ENCODE assay signal across 8 cellular contexts in the genomic region with DNA sequence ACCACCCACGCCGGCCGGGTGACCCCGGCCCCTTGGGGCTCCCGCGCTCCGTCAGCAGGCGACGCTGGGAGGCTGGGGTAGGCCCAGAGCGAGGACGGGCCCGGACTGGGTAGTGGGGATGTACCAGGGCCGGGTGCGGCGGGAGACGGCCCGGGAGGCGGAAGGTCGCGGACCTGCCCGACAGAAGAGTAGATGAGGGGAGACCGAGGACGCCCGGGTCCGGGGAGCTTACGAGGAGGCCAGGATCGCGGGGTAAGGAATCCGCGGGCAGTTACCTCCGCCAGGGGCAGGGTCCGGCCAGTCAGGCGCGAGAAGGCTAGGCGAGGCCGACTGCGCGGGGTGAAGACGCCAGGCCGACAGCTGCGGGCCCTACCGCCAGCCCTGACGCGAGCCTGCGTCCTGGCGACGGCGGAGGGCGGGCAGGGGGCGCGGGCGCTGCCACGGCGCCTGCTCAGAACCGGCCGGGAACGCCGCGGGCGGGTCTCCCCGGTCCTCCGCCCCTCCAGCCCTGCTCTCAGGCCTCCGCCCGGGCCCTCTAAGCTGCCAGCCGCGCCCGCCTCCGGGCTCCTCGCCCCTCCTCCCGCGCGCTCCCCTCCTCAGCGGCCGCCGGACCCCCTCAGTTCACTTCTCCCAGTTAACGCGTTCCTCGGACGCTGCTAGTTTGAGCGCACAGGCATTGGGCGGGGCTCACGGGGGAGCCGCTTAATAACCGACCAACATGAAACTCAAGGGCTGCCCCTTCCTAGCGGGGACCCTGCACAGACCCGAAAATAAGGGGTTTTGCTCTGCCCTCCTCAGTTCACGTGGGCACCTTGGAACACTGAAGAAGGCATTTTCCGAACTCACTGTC. TPM values are rescaled to one million over a fixed set of nuclear protein-coding genes. Genes with fewer than 3 reads are reported as not detected.
DNase-seq lines count a peak whose midpoint lies in the region; ATAC-seq and TF ChIP-seq lines count a peak whose summit lies in the region.

Gene CPLANE1 (minus strand): TSS at position 407 of the 850 bp plus-strand sequence. CDS start 1,678 bp downstream, outside the sequence.

- peaks cover 0 to 41% (median 11%) of the 10 kb centered on the region in 3 donors for H3K4me1 ChIP-seq in gastroesophageal sphincter

- DNase-seq in EH (ENCODE audit: low read depth) (peak; percentile 84), KG1 (lab: John Stamatoyannopoulos, UW) (peak; percentile 71), SHP77 treated with DMSO at 0.1 percent for 48 hours (lab: John Stamatoyannopoulos, UW) (peak; percentile 88), nucleus accumbens (lab: John Stamatoyannopoulos, UW) (peak in 55 of 56 donors; percentile 12 to 83 (median 72))
- peak; percentile 60 for DNase-seq in activated naive CD4-positive, alpha-beta T cell treated with anti-CD3 and anti-CD28 coated beads for 36 hours

- intact Hi-C loops in activated naive CD4-positive, alpha-beta T cell treated with anti-CD3 and anti-CD28 coated beads for 36 hours (cut with micrococcal nuclease), result loop anchor here (2.0 to 5.0 kb wide), 4 partner anchors 122 to 372 kb away; partner anchors contain the start of genes NIPBL, NUP155 and WDR70

- H3K4me1 Mint-ChIP-seq in activated naive CD4-positive, alpha-beta T cell treated with anti-CD3 and anti-CD28 coated beads for 36 hours (ENCODE audit: low read depth), result peaks cover 20% of the 10 kb centered on the region

- H3K27me3 Mint-ChIP-seq in activated naive CD4-positive, alpha-beta T cell treated with anti-CD3 and anti-CD28 coated beads for 36 hours (ENCODE audit: low read depth), result no peaks in the 10 kb centered on the region

- peaks cover 1% of the 10 kb centered on the region for H3K9me3 Mint-ChIP-seq in activated naive CD4-positive, alpha-beta T cell treated with anti-CD3 and anti-CD28 coated beads for 36 hours

- peak within 1 kb of the TSS; percentile 82 for H3K4me3 Mint-ChIP-seq in activated naive CD4-positive, alpha-beta T cell treated with anti-CD3 and anti-CD28 coated beads for 36 hours

- peak; percentile 72 for ATAC-seq in GM21737 (IDR thresholded peaks at IDR 0.05; ENCODE audit: unreplicated experiment)
- ATAC-seq in gastroesophageal sphincter, result peak; percentile 95

- H3K4me3 ChIP-seq in gastroesophageal sphincter, result peak within 1 kb of the TSS; percentile 79 to 89

- H3K27ac ChIP-seq in gastroesophageal sphincter (peak within 1 kb of the TSS; percentile 91 to 96 (median 94)), temporal lobe (ENCODE audit: low read depth, low read length) (peak within 1 kb of the TSS; percentile 58)

- TF ChIP-seq POLR2A in gastroesophageal sphincter (IDR thresholded peaks at IDR 0.05), result peak; percentile 80 to 85

- H3K27ac Mint-ChIP-seq in activated naive CD4-positive, alpha-beta T cell treated with anti-CD3 and anti-CD28 coated beads for 36 hours, result no peak within 1 kb of the TSS

- TF ChIP-seq EP300 in gastroesophageal sphincter (IDR thresholded peaks at IDR 0.05), result no peak

- H3K9me3 ChIP-seq in gastroesophageal sphincter, result no peaks in the 10 kb centered on the region

- WGBS in gastroesophageal sphincter (ENCODE audit: low coverage in 1 of 2), 2 donors, result 3 to 4% methylated on average over 9 to 21 of the region's 88 CpGs

- CTCF ChIA-PET in activated naive CD4-positive, alpha-beta T cell treated with anti-CD3 and anti-CD28 coated beads for 36 hours (lab: Charles Lee), result interaction anchor here (0.5 to 1.2 kb wide), 3 partner anchors 48 to 499 kb away, joined by 3 read pairs; no protein-coding TSS in a partner anchor

- H3K27me3 ChIP-seq in gastroesophageal sphincter, result no peaks in the 10 kb centered on the region

- peaks cover 0 to 2% of the 10 kb centered on the region in 2 donors for H3K36me3 ChIP-seq in gastroesophageal sphincter

- no peaks in the 10 kb centered on the region for H3K36me3 Mint-ChIP-seq in activated naive CD4-positive, alpha-beta T cell treated with anti-CD3 and anti-CD28 coated beads for 36 hours (ENCODE audit: low read depth)

- TF ChIP-seq CTCF in gastroesophageal sphincter (IDR thresholded peaks at IDR 0.05), result peak in 3 of 4 experiments; percentile 13 to 28 (median 14)

RNA-seq across cellular contexts. Expression of gene CPLANE1, which starts in this region (rescaled TPM):
- total RNA-seq in activated naive CD4-positive, alpha-beta T cell treated with anti-CD3 and anti-CD28 coated beads for 36 hours, result 1 to 10 TPM; 3.6 to 5.2 TPM
- 10 to 100 TPM; 18.2 to 41.2 (median 26.4) TPM for total RNA-seq in gastroesophageal sphincter
- total RNA-seq in temporal lobe, result 68.4 TPM

Comparison
In these comparisons a context has a peak if more than half of its experiments do, and no peak if none do; other contexts are left out.
1. Peak in every context shown above with its lines: DNase-seq, ATAC-seq, H3K4me3 ChIP-seq and H3K27ac ChIP-seq.